In genomic region chr15:70017025-70017424, GRCh38 we compare ENCODE assay signal across 1 cellular context.
TF ChIP-seq lines count a peak whose summit lies in the region.

No MANE protein-coding gene starts in this region.

TF ChIP-seq in GM23338, 12 proteins besides CTCF, POLR2A, EP300 and RAD21 (continued from another document):
- TF ChIP-seq, protein P1, sequence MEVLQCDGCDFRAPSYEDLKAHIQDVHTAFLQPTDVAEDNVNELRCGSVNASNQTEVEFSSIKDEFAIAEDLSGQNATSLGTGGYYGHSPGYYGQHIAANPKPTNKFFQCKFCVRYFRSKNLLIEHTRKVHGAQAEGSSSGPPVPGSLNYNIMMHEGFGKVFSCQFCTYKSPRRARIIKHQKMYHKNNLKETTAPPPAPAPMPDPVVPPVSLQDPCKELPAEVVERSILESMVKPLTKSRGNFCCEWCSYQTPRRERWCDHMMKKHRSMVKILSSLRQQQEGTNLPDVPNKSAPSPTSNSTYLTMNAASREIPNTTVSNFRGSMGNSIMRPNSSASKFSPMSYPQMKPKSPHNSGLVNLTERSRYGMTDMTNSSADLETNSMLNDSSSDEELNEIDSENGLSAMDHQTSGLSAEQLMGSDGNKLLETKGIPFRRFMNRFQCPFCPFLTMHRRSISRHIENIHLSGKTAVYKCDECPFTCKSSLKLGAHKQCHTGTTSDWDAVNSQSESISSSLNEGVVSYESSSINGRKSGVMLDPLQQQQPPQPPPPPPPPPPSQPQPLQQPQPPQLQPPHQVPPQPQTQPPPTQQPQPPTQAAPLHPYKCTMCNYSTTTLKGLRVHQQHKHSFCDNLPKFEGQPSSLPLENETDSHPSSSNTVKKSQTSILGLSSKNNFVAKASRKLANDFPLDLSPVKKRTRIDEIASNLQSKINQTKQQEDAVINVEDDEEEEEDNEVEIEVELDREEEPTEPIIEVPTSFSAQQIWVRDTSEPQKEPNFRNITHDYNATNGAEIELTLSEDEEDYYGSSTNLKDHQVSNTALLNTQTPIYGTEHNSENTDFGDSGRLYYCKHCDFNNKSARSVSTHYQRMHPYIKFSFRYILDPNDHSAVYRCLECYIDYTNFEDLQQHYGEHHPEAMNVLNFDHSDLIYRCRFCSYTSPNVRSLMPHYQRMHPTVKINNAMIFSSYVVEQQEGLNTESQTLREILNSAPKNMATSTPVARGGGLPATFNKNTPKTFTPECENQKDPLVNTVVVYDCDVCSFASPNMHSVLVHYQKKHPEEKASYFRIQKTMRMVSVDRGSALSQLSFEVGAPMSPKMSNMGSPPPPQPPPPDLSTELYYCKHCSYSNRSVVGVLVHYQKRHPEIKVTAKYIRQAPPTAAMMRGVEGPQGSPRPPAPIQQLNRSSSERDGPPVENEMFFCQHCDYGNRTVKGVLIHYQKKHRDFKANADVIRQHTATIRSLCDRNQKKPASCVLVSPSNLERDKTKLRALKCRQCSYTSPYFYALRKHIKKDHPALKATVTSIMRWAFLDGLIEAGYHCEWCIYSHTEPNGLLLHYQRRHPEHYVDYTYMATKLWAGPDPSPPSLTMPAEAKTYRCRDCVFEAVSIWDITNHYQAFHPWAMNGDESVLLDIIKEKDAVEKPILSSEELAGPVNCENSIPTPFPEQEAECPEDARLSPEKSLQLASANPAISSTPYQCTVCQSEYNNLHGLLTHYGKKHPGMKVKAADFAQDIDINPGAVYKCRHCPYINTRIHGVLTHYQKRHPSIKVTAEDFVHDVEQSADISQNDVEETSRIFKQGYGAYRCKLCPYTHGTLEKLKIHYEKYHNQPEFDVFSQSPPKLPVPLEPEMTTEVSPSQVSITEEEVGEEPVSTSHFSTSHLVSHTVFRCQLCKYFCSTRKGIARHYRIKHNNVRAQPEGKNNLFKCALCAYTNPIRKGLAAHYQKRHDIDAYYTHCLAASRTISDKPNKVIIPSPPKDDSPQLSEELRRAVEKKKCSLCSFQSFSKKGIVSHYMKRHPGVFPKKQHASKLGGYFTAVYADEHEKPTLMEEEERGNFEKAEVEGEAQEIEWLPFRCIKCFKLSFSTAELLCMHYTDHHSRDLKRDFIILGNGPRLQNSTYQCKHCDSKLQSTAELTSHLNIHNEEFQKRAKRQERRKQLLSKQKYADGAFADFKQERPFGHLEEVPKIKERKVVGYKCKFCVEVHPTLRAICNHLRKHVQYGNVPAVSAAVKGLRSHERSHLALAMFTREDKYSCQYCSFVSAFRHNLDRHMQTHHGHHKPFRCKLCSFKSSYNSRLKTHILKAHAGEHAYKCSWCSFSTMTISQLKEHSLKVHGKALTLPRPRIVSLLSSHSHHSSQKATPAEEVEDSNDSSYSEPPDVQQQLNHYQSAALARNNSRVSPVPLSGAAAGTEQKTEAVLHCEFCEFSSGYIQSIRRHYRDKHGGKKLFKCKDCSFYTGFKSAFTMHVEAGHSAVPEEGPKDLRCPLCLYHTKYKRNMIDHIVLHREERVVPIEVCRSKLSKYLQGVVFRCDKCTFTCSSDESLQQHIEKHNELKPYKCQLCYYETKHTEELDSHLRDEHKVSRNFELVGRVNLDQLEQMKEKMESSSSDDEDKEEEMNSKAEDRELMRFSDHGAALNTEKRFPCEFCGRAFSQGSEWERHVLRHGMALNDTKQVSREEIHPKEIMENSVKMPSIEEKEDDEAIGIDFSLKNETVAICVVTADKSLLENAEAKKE (CRISPR knock-in tag; IDR thresholded peaks at IDR 0.05): no peak
